Comparison of ENCODE assay signal across 8 cellular contexts in the genomic region with DNA sequence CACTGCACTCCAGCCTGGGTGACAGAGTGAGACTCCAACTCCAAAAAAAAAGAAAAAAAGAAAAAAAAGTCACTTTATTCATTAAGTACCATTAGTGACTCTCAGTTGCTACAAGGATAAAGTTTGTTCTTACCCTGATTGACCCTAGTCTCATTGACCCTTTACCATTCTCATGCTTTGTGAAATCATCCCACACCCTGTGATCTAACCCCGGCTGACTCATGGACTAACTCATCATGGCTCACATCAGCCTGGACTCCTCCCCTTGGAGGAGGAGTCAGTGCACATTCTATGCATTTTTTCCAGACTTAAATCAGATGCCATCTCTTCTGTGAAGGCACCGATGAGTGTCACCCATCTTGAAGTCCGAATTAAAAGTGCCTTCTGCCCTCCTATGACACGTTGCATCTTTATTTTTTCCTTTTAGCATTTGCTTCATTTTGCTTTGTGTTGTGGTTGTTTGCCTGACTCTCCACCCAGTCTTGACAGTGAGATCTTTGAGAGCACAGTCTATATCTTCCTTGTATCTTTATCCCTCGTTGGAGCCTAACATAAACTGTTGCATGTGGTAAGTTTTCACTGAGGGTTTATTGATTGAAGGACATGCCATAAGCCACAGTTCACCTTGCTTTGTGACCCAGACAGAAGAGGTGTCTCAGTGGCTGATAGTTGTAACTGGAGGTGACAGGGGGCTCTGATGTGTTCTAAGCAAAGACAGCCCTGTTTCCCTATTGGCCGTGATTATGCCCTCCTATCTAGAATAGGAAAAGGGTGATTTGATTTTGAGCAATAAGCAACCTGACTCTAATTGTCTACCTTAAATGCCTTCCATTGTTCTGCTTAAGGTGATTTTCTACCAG.
A peak's percentile ranks its signal among the peaks of the same experiment; 100 is the strongest.
DNase-seq lines count a peak whose midpoint lies in the region; ATAC-seq, FAIRE-seq and TF ChIP-seq lines count a peak whose summit lies in the region.

No MANE protein-coding gene starts in this region.

- no peak for TF ChIP-seq EP300 in K562 (IDR thresholded peaks at IDR 0.05; ENCODE audit: low read length)
- no peak for TF ChIP-seq EP300 in esophagus muscularis mucosa (IDR thresholded peaks at IDR 0.05)

- FAIRE-seq in K562 (lab: Jason Lieb, UNC), result no peak

- TF ChIP-seq CTCF in RWPE2 (IDR thresholded peaks at IDR 0.05; ENCODE audit: poor library complexity, severe bottlenecking), result no peak
- no peak for TF ChIP-seq CTCF in K562 (IDR thresholded peaks at IDR 0.05 in 2 of 3, conservative IDR thresholded peaks at IDR 0.05 in 1 of 3; ENCODE audit: insufficient read depth in 2 of 3, low read depth in 1 of 3, low read length in 3 of 3)
- TF ChIP-seq CTCF in esophagus muscularis mucosa (IDR thresholded peaks at IDR 0.05), result no peak

- no peak overlapping the region for H3K9ac ChIP-seq in K562 (ENCODE audit: insufficient read depth in 1 of 2, low read depth in 2 of 2, low read length in 2 of 2)

- no peak overlapping the region for H3K4me2 ChIP-seq in K562 (ENCODE audit: insufficient read depth, low read length)

- no peaks in the 10 kb centered on the region for H3K79me2 ChIP-seq in K562 (ENCODE audit: control insufficient read depth, insufficient read depth, low read length)

- H3K9me3 Mint-ChIP-seq in CD4-positive, alpha-beta memory T cell, result no peaks in the 10 kb centered on the region

- H3K9me1 ChIP-seq in K562 (ENCODE audit: control insufficient read depth, insufficient read depth, low read length), result no peaks in the 10 kb centered on the region

- no TSS peak for BruUV-seq in K562 (replicated peaks; lab: Mats Ljungman, UMichigan)

- no peaks in the 10 kb centered on the region for H3K9me3 ChIP-seq in CD4-positive, alpha-beta memory T cell (ENCODE audit: control insufficient read depth in 1 of 2, low read length in 2 of 2)
- H3K9me3 ChIP-seq in RWPE2 (ENCODE audit: severe bottlenecking) (no peaks in the 10 kb centered on the region), K562 (replicated peaks; ENCODE audit: control insufficient read depth, insufficient read depth, low read depth, low read length) (no peaks in the 10 kb centered on the region), esophagus muscularis mucosa (no peaks in the 10 kb centered on the region)

- no peaks in the 10 kb centered on the region for H4K20me1 ChIP-seq in K562 (replicated peaks; ENCODE audit: control insufficient read depth, insufficient read depth, low read length)

- DNase-seq in CD4-positive, alpha-beta memory T cell, result no peak
- DNase-seq in RWPE2 (ENCODE audit: low spot score) (peak; percentile 79), K562 (ENCODE audit: extremely low read depth in 1 of 4, low spot score in 3 of 4) (peak in 1 of 4 experiments; percentile 3), myocyte (ENCODE audit: low read depth) (peak; percentile 54), SHP77 (lab: John Stamatoyannopoulos, UW) (no peak), esophagus muscularis mucosa (ENCODE audit: extremely low spot score) (no peak), DMS153 treated with DMSO at 0.1 percent for 48 hours (lab: John Stamatoyannopoulos, UW; ENCODE audit: unreplicated experiment) (no peak)

- H3K4me1 ChIP-seq in CD4-positive, alpha-beta memory T cell (ENCODE audit: insufficient read depth, low read length), result peaks cover 22% of the 10 kb centered on the region
- H3K4me1 ChIP-seq in RWPE2 (ENCODE audit: insufficient read depth, poor library complexity, severe bottlenecking) (peaks cover 25% of the 10 kb centered on the region), K562 (replicated peaks in 1 of 2; ENCODE audit: control insufficient read depth in 2 of 2, insufficient read depth in 2 of 2, low read length in 2 of 2) (no peaks in the 10 kb centered on the region), esophagus muscularis mucosa (peaks cover 0 to 23% (median 4%) of the 10 kb centered on the region in 4 donors)

- no peak overlapping the region for H2AFZ ChIP-seq in K562 (ENCODE audit: low read depth, low read length)

- peaks cover 3 to 14% of the 10 kb centered on the region in 2 donors for H3K36me3 Mint-ChIP-seq in CD4-positive, alpha-beta memory T cell

- CTCF ChIA-PET in CD4-positive, alpha-beta memory T cell (lab: Charles Lee; ENCODE audit: partially characterized antibody), result no interaction called here
- CTCF ChIA-PET in K562 (lab: Yijun Ruan, JAX; ENCODE audit: low intra/inter-chr PET ratio), result no interaction called here

- H3K27me3 Mint-ChIP-seq in CD4-positive, alpha-beta memory T cell, result no peaks in the 10 kb centered on the region

- no peak for TF ChIP-seq POLR2A in K562 (conservative IDR thresholded peaks at IDR 0.05)
- TF ChIP-seq POLR2A in esophagus muscularis mucosa (IDR thresholded peaks at IDR 0.05; ENCODE audit: low read depth), result no peak

- WGBS in K562 (ENCODE audit: insufficient coverage, low coverage, missing lambda C conversion rate), result 1% methylated on average over 6 of the region's 6 CpGs
- WGBS in esophagus muscularis mucosa, result 68% methylated on average over 6 of the region's 6 CpGs

- POLR2A ChIA-PET in CD4-positive, alpha-beta memory T cell (lab: Charles Lee; ENCODE audit: partially characterized antibody), result no interaction called here
- POLR2A ChIA-PET in K562 (lab: Yijun Ruan, JAX), result no interaction called here

- no peak overlapping the region for H3K27ac ChIP-seq in CD4-positive, alpha-beta memory T cell (ENCODE audit: low read depth, low read length)
- H3K27ac ChIP-seq in RWPE2 (ENCODE audit: poor library complexity, severe bottlenecking), result peak overlapping the region; percentile 97
- no peak overlapping the region for H3K27ac ChIP-seq in K562 (ENCODE audit: extremely low read depth, low read depth, low read length)
- no peak overlapping the region for H3K27ac ChIP-seq in esophagus muscularis mucosa (replicated peaks in 1 of 4)

- no peaks in the 10 kb centered on the region for H3K27me3 ChIP-seq in CD4-positive, alpha-beta memory T cell (ENCODE audit: insufficient read depth, low read length)
- H3K27me3 ChIP-seq in RWPE2 (ENCODE audit: insufficient read depth, poor library complexity, severe bottlenecking) (no peaks in the 10 kb centered on the region), K562 (ENCODE audit: control insufficient read depth in 2 of 2, insufficient read depth in 2 of 2, low read length in 2 of 2) (no peaks in the 10 kb centered on the region), esophagus muscularis mucosa (no peaks in the 10 kb centered on the region)

- H3K4me3 ChIP-seq in CD4-positive, alpha-beta memory T cell (ENCODE audit: low read length in 2 of 2), result no peak overlapping the region
- no peak overlapping the region for H3K4me3 ChIP-seq in RWPE2 (ENCODE audit: severe bottlenecking)
- no peak overlapping the region for H3K4me3 ChIP-seq in K562
- H3K4me3 ChIP-seq in esophagus muscularis mucosa, result no peak overlapping the region

- H3K27ac Mint-ChIP-seq in CD4-positive, alpha-beta memory T cell, result peak overlapping the region; percentile 8 to 58 (median 33)

- no peak for TF ChIP-seq RAD21 in K562 (CRISPR knock-in tag; conservative IDR thresholded peaks at IDR 0.05 in 1 of 2, IDR thresholded peaks at IDR 0.05 in 1 of 2)

- in situ Hi-C loops in K562 (cut with MboI), result no loop called here

- ATAC-seq in HG02938 (IDR thresholded peaks at IDR 0.05; ENCODE audit: unreplicated experiment) (peak; percentile 5), RWPE2 (ENCODE audit: low read depth) (peak; percentile 93), K562 (no peak)

- peak overlapping the region in 7 of 8 donors; percentile 15 to 68 (median 37) for H3K4me3 Mint-ChIP-seq in CD4-positive, alpha-beta memory T cell

- peaks cover 15 to 23% (median 18%) of the 10 kb centered on the region in 4 donors for H3K4me1 Mint-ChIP-seq in CD4-positive, alpha-beta memory T cell

- intact Hi-C loops in CD4-positive, alpha-beta memory T cell (cut with micrococcal nuclease), result no loop called here
- intact Hi-C loops in K562 (cut with micrococcal nuclease) (no loop called here), esophagus muscularis mucosa (cut with DNase I) (no loop called here)

- H3K36me3 ChIP-seq in CD4-positive, alpha-beta memory T cell (ENCODE audit: insufficient read depth, low read length), result no peaks in the 10 kb centered on the region
- H3K36me3 ChIP-seq in RWPE2 (ENCODE audit: low read depth) (no peaks in the 10 kb centered on the region; the same call in 1 of the 2 replicates), K562 (ENCODE audit: control insufficient read depth, insufficient read depth, low read length) (no peaks in the 10 kb centered on the region), esophagus muscularis mucosa (no peaks in the 10 kb centered on the region)

TF ChIP-seq in K562, 482 proteins besides CTCF, POLR2A, EP300 and RAD21:
- TF ChIP-seq NR2C2 (CRISPR knock-in tag; IDR thresholded peaks at IDR 0.05) (no peak), NR2C2 (tag; IDR thresholded peaks at IDR 0.05) (peak; percentile 44; the same call in 1 of the 2 replicates), DPF2 (IDR thresholded peaks at IDR 0.05) (no peak)
- TF ChIP-seq, protein P1, sequence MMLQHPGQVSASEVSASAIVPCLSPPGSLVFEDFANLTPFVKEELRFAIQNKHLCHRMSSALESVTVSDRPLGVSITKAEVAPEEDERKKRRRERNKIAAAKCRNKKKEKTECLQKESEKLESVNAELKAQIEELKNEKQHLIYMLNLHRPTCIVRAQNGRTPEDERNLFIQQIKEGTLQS (IDR thresholded peaks at IDR 0.05), result peak; percentile 27; the same call in 1 of the 2 replicates
- TF ChIP-seq, protein P1 (CRISPR knock-in tag; conservative IDR thresholded peaks at IDR 0.05), result no peak

Comparison
In these comparisons a context has a peak if more than half of its experiments do, and no peak if none do; other contexts are left out.
1. DNase-seq: peak in RWPE2 (single experiment) and myocyte (single experiment); none in CD4-positive, alpha-beta memory T cell (0 of 5), SHP77 (0 of 2), esophagus muscularis mucosa (single experiment) and DMS153 treated with DMSO at 0.1 percent for 48 hours (single experiment).